Comparison of ENCODE assay signal across 1 cellular context in the genomic region with DNA sequence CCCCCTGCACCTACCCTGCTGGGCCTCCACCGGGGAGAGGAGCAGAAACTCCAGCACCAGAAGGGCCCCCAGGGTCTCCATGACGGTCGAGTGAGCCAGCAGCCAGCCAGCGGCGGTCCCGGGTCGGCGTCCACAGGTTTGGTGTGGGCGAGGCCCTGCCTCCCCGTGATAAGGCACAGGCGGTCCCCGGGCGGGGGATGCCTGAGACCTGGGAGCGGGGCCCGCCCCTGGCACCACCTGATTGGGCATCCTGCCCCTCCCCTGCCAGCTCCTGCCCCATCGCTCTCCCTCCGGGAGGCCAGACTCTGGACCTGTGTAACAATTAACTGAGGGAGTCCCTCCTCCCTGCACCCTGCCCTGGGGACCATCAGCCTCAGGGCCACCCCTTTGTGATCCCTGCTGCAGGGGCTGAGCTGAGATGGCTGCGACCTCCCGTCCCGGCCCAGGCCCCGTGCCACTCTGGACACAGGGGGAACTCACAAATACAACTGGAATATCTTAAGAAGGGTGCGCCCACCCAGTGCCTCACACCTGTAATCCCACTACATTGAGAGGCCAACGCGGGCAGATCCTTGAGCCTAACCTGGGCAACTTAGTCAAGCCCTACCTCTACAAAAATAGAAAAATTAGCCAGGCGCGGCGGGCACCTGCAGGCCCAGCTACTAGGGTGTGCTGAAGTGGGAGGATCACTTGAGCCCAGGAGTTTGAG.
A peak's percentile ranks its signal among the peaks of the same experiment; 100 is the strongest.
TF ChIP-seq lines count a peak whose summit lies in the region.

TSS of gene SMIM24 (minus strand) at position 143 of the 709 bp plus-strand sequence. CDS start at position 81, 62 bp downstream.

TF ChIP-seq in HepG2, 621 proteins besides CTCF, POLR2A, EP300 and RAD21 (continued from another document):
- TF ChIP-seq, protein P1, sequence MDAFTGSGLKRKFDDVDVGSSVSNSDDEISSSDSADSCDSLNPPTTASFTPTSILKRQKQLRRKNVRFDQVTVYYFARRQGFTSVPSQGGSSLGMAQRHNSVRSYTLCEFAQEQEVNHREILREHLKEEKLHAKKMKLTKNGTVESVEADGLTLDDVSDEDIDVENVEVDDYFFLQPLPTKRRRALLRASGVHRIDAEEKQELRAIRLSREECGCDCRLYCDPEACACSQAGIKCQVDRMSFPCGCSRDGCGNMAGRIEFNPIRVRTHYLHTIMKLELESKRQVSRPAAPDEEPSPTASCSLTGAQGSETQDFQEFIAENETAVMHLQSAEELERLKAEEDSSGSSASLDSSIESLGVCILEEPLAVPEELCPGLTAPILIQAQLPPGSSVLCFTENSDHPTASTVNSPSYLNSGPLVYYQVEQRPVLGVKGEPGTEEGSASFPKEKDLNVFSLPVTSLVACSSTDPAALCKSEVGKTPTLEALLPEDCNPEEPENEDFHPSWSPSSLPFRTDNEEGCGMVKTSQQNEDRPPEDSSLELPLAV (CRISPR knock-in tag; conservative IDR thresholded peaks at IDR 0.05; ENCODE audit: low read depth): no peak
- TF ChIP-seq PHF8 (CRISPR knock-in tag; IDR thresholded peaks at IDR 0.05) (peak; percentile 59; the same call in 1 of the 2 replicates), HNF4G (IDR thresholded peaks at IDR 0.05; ENCODE audit: borderline replicate concordance, low read depth, low read length) (peak; percentile 39; the same call in 1 of the 2 replicates), HNF4G (CRISPR knock-in tag; IDR thresholded peaks at IDR 0.05; ENCODE audit: borderline replicate concordance, low read depth) (no peak), XBP1 (CRISPR knock-in tag; IDR thresholded peaks at IDR 0.05) (no peak), ZSCAN31 (CRISPR knock-in tag; IDR thresholded peaks at IDR 0.05; ENCODE audit: low read depth) (no peak), CREM (IDR thresholded peaks at IDR 0.05) (no peak), CREM (CRISPR knock-in tag; IDR thresholded peaks at IDR 0.05) (no peak), ZC3H13 (CRISPR knock-in tag; IDR thresholded peaks at IDR 0.05) (no peak), SMYD3 (CRISPR knock-in tag; IDR thresholded peaks at IDR 0.05) (no peak), DNMT1 (CRISPR knock-in tag; IDR thresholded peaks at IDR 0.05) (no peak), TCF12 (IDR thresholded peaks at IDR 0.05) (no peak), TCF12 (CRISPR knock-in tag; IDR thresholded peaks at IDR 0.05) (no peak), SATB2 (CRISPR knock-in tag; IDR thresholded peaks at IDR 0.05) (no peak), SNAPC2 (CRISPR knock-in tag; IDR thresholded peaks at IDR 0.05) (no peak), TCF7 (IDR thresholded peaks at IDR 0.05; ENCODE audit: low read depth) (no peak), ZMAT3 (CRISPR knock-in tag; conservative IDR thresholded peaks at IDR 0.05) (no peak), TEAD2 (CRISPR knock-in tag; IDR thresholded peaks at IDR 0.05) (no peak), ZNF724P (CRISPR knock-in tag; IDR thresholded peaks at IDR 0.05; ENCODE audit: borderline replicate concordance) (0 out of 2 replicates have a peak, but pooled peaks have one; percentile 25)
- TF ChIP-seq, protein P2, sequence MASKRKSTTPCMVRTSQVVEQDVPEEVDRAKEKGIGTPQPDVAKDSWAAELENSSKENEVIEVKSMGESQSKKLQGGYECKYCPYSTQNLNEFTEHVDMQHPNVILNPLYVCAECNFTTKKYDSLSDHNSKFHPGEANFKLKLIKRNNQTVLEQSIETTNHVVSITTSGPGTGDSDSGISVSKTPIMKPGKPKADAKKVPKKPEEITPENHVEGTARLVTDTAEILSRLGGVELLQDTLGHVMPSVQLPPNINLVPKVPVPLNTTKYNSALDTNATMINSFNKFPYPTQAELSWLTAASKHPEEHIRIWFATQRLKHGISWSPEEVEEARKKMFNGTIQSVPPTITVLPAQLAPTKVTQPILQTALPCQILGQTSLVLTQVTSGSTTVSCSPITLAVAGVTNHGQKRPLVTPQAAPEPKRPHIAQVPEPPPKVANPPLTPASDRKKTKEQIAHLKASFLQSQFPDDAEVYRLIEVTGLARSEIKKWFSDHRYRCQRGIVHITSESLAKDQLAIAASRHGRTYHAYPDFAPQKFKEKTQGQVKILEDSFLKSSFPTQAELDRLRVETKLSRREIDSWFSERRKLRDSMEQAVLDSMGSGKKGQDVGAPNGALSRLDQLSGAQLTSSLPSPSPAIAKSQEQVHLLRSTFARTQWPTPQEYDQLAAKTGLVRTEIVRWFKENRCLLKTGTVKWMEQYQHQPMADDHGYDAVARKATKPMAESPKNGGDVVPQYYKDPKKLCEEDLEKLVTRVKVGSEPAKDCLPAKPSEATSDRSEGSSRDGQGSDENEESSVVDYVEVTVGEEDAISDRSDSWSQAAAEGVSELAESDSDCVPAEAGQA (IDR thresholded peaks at IDR 0.05; ENCODE audit: low read depth): no peak
- TF ChIP-seq, protein P2 (CRISPR knock-in tag; IDR thresholded peaks at IDR 0.05; ENCODE audit: borderline replicate concordance): no peak
- TF ChIP-seq, protein P3, sequence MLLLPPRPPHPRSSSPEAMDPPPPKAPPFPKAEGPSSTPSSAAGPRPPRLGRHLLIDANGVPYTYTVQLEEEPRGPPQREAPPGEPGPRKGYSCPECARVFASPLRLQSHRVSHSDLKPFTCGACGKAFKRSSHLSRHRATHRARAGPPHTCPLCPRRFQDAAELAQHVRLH (CRISPR knock-in tag; IDR thresholded peaks at IDR 0.05; ENCODE audit: borderline replicate concordance, low read depth): no peak
TF ChIP-seq in HepG2: peak in this region for 123.
